ENCODE assay signal across 1 cellular context in the genomic region with DNA sequence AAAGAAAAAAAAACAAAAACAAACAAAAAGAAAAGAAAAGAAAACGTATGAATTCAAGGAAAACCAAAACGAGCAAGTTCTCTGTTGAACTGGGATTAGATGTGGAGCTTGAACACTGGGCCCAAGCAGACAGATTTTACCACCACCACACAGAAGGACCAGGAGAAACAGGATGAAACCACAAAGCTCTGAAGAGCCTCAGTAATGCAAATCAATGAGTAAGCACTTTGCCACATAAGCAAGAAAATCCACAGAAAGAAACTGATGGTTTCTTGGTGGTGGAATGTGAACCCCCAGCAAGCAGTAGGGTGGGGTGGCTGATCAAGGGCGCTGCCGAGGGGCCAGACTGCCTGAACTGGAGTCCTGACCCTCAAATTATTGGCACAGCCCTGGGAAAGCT.
TF ChIP-seq lines count a peak whose summit lies in the region.

No MANE protein-coding gene starts in this region.

TF ChIP-seq in H1, 55 proteins besides CTCF, POLR2A, EP300 and RAD21:
- no peak for TF ChIP-seq KDM1A (IDR thresholded peaks at IDR 0.05; ENCODE audit: borderline replicate concordance, low read length)
- no peak for TF ChIP-seq HDAC6 (IDR thresholded peaks at IDR 0.05; ENCODE audit: low read depth, low read length)
- TF ChIP-seq POU5F1 (IDR thresholded peaks at IDR 0.05; ENCODE audit: low read depth, low read length), result no peak
- TF ChIP-seq, protein P1, sequence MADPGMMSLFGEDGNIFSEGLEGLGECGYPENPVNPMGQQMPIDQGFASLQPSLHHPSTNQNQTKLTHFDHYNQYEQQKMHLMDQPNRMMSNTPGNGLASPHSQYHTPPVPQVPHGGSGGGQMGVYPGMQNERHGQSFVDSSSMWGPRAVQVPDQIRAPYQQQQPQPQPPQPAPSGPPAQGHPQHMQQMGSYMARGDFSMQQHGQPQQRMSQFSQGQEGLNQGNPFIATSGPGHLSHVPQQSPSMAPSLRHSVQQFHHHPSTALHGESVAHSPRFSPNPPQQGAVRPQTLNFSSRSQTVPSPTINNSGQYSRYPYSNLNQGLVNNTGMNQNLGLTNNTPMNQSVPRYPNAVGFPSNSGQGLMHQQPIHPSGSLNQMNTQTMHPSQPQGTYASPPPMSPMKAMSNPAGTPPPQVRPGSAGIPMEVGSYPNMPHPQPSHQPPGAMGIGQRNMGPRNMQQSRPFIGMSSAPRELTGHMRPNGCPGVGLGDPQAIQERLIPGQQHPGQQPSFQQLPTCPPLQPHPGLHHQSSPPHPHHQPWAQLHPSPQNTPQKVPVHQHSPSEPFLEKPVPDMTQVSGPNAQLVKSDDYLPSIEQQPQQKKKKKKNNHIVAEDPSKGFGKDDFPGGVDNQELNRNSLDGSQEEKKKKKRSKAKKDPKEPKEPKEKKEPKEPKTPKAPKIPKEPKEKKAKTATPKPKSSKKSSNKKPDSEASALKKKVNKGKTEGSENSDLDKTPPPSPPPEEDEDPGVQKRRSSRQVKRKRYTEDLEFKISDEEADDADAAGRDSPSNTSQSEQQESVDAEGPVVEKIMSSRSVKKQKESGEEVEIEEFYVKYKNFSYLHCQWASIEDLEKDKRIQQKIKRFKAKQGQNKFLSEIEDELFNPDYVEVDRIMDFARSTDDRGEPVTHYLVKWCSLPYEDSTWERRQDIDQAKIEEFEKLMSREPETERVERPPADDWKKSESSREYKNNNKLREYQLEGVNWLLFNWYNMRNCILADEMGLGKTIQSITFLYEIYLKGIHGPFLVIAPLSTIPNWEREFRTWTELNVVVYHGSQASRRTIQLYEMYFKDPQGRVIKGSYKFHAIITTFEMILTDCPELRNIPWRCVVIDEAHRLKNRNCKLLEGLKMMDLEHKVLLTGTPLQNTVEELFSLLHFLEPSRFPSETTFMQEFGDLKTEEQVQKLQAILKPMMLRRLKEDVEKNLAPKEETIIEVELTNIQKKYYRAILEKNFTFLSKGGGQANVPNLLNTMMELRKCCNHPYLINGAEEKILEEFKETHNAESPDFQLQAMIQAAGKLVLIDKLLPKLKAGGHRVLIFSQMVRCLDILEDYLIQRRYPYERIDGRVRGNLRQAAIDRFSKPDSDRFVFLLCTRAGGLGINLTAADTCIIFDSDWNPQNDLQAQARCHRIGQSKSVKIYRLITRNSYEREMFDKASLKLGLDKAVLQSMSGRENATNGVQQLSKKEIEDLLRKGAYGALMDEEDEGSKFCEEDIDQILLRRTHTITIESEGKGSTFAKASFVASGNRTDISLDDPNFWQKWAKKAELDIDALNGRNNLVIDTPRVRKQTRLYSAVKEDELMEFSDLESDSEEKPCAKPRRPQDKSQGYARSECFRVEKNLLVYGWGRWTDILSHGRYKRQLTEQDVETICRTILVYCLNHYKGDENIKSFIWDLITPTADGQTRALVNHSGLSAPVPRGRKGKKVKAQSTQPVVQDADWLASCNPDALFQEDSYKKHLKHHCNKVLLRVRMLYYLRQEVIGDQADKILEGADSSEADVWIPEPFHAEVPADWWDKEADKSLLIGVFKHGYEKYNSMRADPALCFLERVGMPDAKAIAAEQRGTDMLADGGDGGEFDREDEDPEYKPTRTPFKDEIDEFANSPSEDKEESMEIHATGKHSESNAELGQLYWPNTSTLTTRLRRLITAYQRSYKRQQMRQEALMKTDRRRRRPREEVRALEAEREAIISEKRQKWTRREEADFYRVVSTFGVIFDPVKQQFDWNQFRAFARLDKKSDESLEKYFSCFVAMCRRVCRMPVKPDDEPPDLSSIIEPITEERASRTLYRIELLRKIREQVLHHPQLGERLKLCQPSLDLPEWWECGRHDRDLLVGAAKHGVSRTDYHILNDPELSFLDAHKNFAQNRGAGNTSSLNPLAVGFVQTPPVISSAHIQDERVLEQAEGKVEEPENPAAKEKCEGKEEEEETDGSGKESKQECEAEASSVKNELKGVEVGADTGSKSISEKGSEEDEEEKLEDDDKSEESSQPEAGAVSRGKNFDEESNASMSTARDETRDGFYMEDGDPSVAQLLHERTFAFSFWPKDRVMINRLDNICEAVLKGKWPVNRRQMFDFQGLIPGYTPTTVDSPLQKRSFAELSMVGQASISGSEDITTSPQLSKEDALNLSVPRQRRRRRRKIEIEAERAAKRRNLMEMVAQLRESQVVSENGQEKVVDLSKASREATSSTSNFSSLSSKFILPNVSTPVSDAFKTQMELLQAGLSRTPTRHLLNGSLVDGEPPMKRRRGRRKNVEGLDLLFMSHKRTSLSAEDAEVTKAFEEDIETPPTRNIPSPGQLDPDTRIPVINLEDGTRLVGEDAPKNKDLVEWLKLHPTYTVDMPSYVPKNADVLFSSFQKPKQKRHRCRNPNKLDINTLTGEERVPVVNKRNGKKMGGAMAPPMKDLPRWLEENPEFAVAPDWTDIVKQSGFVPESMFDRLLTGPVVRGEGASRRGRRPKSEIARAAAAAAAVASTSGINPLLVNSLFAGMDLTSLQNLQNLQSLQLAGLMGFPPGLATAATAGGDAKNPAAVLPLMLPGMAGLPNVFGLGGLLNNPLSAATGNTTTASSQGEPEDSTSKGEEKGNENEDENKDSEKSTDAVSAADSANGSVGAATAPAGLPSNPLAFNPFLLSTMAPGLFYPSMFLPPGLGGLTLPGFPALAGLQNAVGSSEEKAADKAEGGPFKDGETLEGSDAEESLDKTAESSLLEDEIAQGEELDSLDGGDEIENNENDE (IDR thresholded peaks at IDR 0.05; ENCODE audit: insufficient replicate concordance, low read length), result no peak
- TF ChIP-seq JUND (IDR thresholded peaks at IDR 0.05; ENCODE audit: low read length), result no peak
- no peak for TF ChIP-seq SP4 (IDR thresholded peaks at IDR 0.05; ENCODE audit: low read length)
- TF ChIP-seq TEAD4 (IDR thresholded peaks at IDR 0.05; ENCODE audit: low read depth, low read length), result no peak
- TF ChIP-seq YY1 (IDR thresholded peaks at IDR 0.05; ENCODE audit: low read depth, low read length), result no peak
- TF ChIP-seq FOSL1 (IDR thresholded peaks at IDR 0.05; ENCODE audit: insufficient read depth, low read depth, low read length), result no peak
- no peak for TF ChIP-seq CEBPB (IDR thresholded peaks at IDR 0.05; ENCODE audit: low read depth, low read length)
- no peak for TF ChIP-seq GTF2F1 (IDR thresholded peaks at IDR 0.05; ENCODE audit: borderline replicate concordance, low read depth, low read length)
- TF ChIP-seq PHF8 (conservative IDR thresholded peaks at IDR 0.05; ENCODE audit: low read depth, low read length), result no peak
- no peak for TF ChIP-seq SAP30 (IDR thresholded peaks at IDR 0.05; ENCODE audit: insufficient read depth, insufficient replicate concordance, low read length)
- no peak for TF ChIP-seq HDAC2 (IDR thresholded peaks at IDR 0.05; ENCODE audit: borderline replicate concordance in 1 of 2, low read depth in 2 of 2, low read length in 2 of 2)
- TF ChIP-seq GABPA (IDR thresholded peaks at IDR 0.05; ENCODE audit: borderline replicate concordance, insufficient read depth, low read length), result no peak
- no peak for TF ChIP-seq EGR1 (IDR thresholded peaks at IDR 0.05; ENCODE audit: borderline replicate concordance, low read depth, low read length)
- no peak for TF ChIP-seq ASH2L (IDR thresholded peaks at IDR 0.05; ENCODE audit: low read length)
